8 cellular contexts compared by ENCODE assay signal in the genomic region with DNA sequence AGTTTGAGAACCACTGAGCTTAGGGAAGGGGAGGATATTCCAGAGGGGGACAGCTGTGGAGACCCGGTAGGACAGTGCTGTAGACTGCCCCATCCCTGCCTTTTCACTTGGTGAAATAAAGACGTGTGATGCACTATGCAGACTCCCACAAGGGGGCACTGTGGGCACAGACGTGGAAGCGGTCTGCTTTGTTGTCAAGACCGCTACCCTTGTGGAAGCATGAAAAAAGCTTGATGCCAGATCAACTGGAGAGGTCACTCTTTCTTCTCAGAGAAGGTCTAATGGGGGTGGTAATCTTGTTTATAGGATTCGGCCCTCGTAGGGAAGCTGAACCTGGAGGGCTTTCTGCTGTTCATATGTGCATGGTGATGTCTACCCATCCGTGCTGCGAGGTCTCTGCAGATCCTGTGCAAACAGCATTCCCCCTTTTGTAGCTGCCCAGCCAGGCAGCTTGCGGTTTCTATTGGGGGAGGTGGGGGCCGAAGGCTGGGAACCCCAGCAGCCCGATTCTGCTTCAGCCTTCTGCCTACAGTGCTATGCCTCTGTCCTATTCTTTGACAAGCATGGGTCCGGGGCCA. TPM values are rescaled to one million over a fixed set of nuclear protein-coding genes. Genes with fewer than 3 reads are reported as not detected.
DNase-seq lines count a peak whose midpoint lies in the region; ATAC-seq and TF ChIP-seq lines count a peak whose summit lies in the region.

No MANE protein-coding gene starts in this region.

- TF ChIP-seq POLR2A in heart left ventricle (IDR thresholded peaks at IDR 0.05): no peak

- peaks cover 5% of the 10 kb centered on the region for H3K36me3 Mint-ChIP-seq in activated naive CD8-positive, alpha-beta T cell treated with anti-CD3 and anti-CD28 coated beads, Interleukin-2, amount 50 U/mL, for 24 hours (ENCODE audit: low read depth)

- H3K27me3 ChIP-seq in heart left ventricle: no peaks in the 10 kb centered on the region

- intact Hi-C loops in heart left ventricle (cut with DNase I): loop anchor here (1.0 to 10.0 kb wide), 16 partner anchors 247 to 1155 kb away; a partner anchor contains a TSS

- DNase-seq in COLO668 (lab: John Stamatoyannopoulos, UW; ENCODE audit: unreplicated experiment): peak; percentile 78
- DNase-seq in NCI-H1092 (lab: John Stamatoyannopoulos, UW): peak; percentile 78
- DNase-seq in SW480 (ENCODE audit: low spot score): peak; percentile 73
- DNase-seq in activated naive CD8-positive, alpha-beta T cell treated with anti-CD3 and anti-CD28 coated beads, Interleukin-2, amount 50 U/mL, for 24 hours: peak; percentile 87
- peak; percentile 84 to 93 (median 86) for DNase-seq in heart left ventricle
- DNase-seq in renal cortical epithelial cell (ENCODE audit: low read depth): peak; percentile 77
- no peak for DNase-seq in COLO829 (ENCODE audit: low spot score)

- H3K9me3 Mint-ChIP-seq in activated naive CD8-positive, alpha-beta T cell treated with anti-CD3 and anti-CD28 coated beads, Interleukin-2, amount 50 U/mL, for 24 hours: no peaks in the 10 kb centered on the region

- peak; percentile 85 to 95 (median 88) for TF ChIP-seq CTCF in heart left ventricle (IDR thresholded peaks at IDR 0.05)

- no peaks in the 10 kb centered on the region for H3K9me3 ChIP-seq in heart left ventricle

- H3K4me3 Mint-ChIP-seq in activated naive CD8-positive, alpha-beta T cell treated with anti-CD3 and anti-CD28 coated beads, Interleukin-2, amount 50 U/mL, for 24 hours: no peak overlapping the region

- H3K4me3 ChIP-seq in heart left ventricle: no peak overlapping the region

- WGBS in heart left ventricle, 4 donors: 24 to 30% (median 30%) methylated on average over 11 to 13 of the region's 13 CpGs

- no peaks in the 10 kb centered on the region for H3K27me3 Mint-ChIP-seq in activated naive CD8-positive, alpha-beta T cell treated with anti-CD3 and anti-CD28 coated beads, Interleukin-2, amount 50 U/mL, for 24 hours

- H3K27ac Mint-ChIP-seq in activated naive CD8-positive, alpha-beta T cell treated with anti-CD3 and anti-CD28 coated beads, Interleukin-2, amount 50 U/mL, for 24 hours: no peak overlapping the region

- peaks cover 0 to 23% (median 8%) of the 10 kb centered on the region in 12 donors for H3K4me1 ChIP-seq in heart left ventricle

- H3K27ac ChIP-seq in heart left ventricle: no peak overlapping the region

- peaks cover 0 to 9% (median 6%) of the 10 kb centered on the region in 9 donors for H3K36me3 ChIP-seq in heart left ventricle

- ATAC-seq in GM21723 (IDR thresholded peaks at IDR 0.05; ENCODE audit: unreplicated experiment) (peak; percentile 64), heart left ventricle (peak; percentile 55 to 81 (median 78))
- ATAC-seq in activated naive CD8-positive, alpha-beta T cell treated with anti-CD3 and anti-CD28 coated beads, Interleukin-2, amount 50 U/mL, for 24 hours: peak; percentile 66

- H3K4me1 Mint-ChIP-seq in activated naive CD8-positive, alpha-beta T cell treated with anti-CD3 and anti-CD28 coated beads, Interleukin-2, amount 50 U/mL, for 24 hours: peaks cover 19% of the 10 kb centered on the region

RNA-seq across cellular contexts. Expression of a gene that starts 13.7 kb away (rescaled TPM):
- total RNA-seq in heart left ventricle: 1,000 to 10,000 TPM in 2 of 9 donors, 100 to 1,000 TPM in 7; 683 to 1,164 (median 896) TPM
- polyA plus RNA-seq in heart left ventricle: 1,000 to 10,000 TPM; 3,016 to 3,748 TPM
- total RNA-seq in renal cortical epithelial cell: 1,978 and 2,508 TPM in 2 replicates

RNA-seq across cellular contexts. Expression of a gene that starts 18.1 kb away (rescaled TPM):
- total RNA-seq in heart left ventricle (10 to 100 TPM in 3 of 9 donors, 1 to 10 TPM in 6; 7.9 to 12.9 (median 9.6) TPM), renal cortical epithelial cell (16.3 and 17.6 TPM in 2 replicates)
- polyA plus RNA-seq in heart left ventricle: 1 to 10 TPM; 3.8 to 8.4 TPM
